Comparison of ENCODE assay signal across 24 cellular contexts in genomic region chr4:79688696-79689095, GRCh38.
"Had no signal": no experiment of that assay in that cellular context is flagged by ENCODE, and none has a peak within 500 bp of the region (broad histone marks: within the 10 kb centered on the region; RNA-seq: fewer than 3 reads in every experiment).

No MANE protein-coding gene starts in this region.

- ATAC-seq: HepG2 had no signal

- DNase-seq: IMR-90, Karpas-422, KG1, MV-4-11, NCI-H1048, NCI-H1105, NCI-H1417, NCI-H1436 treated with DMSO at 0.1 percent for 48 hours, NCI-H1694, NCI-H187 treated with DMSO at 0.1 percent for 48 hours, NCI-H2029 treated with DMSO at 0.1 percent for 48 hours, NCI-H2171, NCI-H226, NCI-H446, NCI-H510A, NCI-H524 treated with DMSO at 0.1 percent for 48 hours, NCI-H69, NCI-H774, Right ventricle myocardium superior, RPMI8226, SIG-M5, SK-N-SH, SW 1271 had no signal
